1 cellular context compared by ENCODE assay signal in genomic region chr9:136631038-136632000, GRCh38.
TF ChIP-seq lines count a peak whose summit lies in the region.

No MANE protein-coding gene starts in this region.

TF ChIP-seq in K562, 482 proteins besides CTCF, POLR2A, EP300 and RAD21 (continued from another document):
- TF ChIP-seq ZNF609 (CRISPR knock-in tag; IDR thresholded peaks at IDR 0.05; ENCODE audit: borderline replicate concordance), result no peak
TF ChIP-seq in K562: peak in this region for 68.
